ENCODE assay signal across 11 cellular contexts in genomic region chr6:41767112-41767946, GRCh38. TPM values are rescaled to one million over a fixed set of nuclear protein-coding genes. Genes with fewer than 3 reads are reported as not detected.
A peak's percentile ranks its signal among the peaks of the same experiment; 100 is the strongest.
DNase-seq lines count a peak whose midpoint lies in the region; ATAC-seq, FAIRE-seq and TF ChIP-seq lines count a peak whose summit lies in the region.
"Had no signal": no experiment of that assay in that cellular context is flagged by ENCODE, and none has a peak within 500 bp of the region (broad histone marks: within the 10 kb centered on the region; RNA-seq: fewer than 3 reads in every experiment).

No MANE protein-coding gene starts in this region.

- H3K27ac ChIP-seq in IMR-90 (ENCODE audit: insufficient read depth, low read length) (peak overlapping the region; percentile 46; the same call in 1 of the 2 replicates), body of pancreas (peak overlapping the region in 3 of 4 donors; percentile 23 to 31 (median 30)), HepG2 (ENCODE audit: extremely low read length, insufficient read depth, low read length) (peak overlapping the region; percentile 75)
- H3K27ac ChIP-seq: neural progenitor cell had no signal

- no peak overlapping the region for H3K18ac ChIP-seq in IMR-90 (ENCODE audit: low read depth, low read length)

- H2AFZ ChIP-seq in IMR-90 (replicated peaks; ENCODE audit: low read length, poor library complexity) (peak overlapping the region; percentile 85), HepG2 (ENCODE audit: low read length) (no peak overlapping the region)
- H2AFZ ChIP-seq: neural progenitor cell had no signal

- H3K27me3 ChIP-seq in IMR-90 (ENCODE audit: control insufficient read depth, insufficient read depth, low read length) (no peaks in the 10 kb centered on the region), body of pancreas (no peaks in the 10 kb centered on the region), HepG2 (ENCODE audit: control insufficient read depth in 1 of 2, insufficient read depth in 2 of 2, low read length in 2 of 2) (no peaks in the 10 kb centered on the region)
- H3K27me3 ChIP-seq: neural progenitor cell had no signal

- no TSS peak for BruUV-seq in IMR-90 (replicated peaks; lab: Mats Ljungman, UMichigan)
- no TSS peak for BruUV-seq in HepG2 (replicated peaks; lab: Mats Ljungman, UMichigan)

- H3K9ac ChIP-seq in IMR-90 (ENCODE audit: low read depth, low read length) (peak overlapping the region; percentile 1; the same call in 1 of the 2 replicates), HepG2 (ENCODE audit: insufficient read depth, low read depth, low read length) (no peak overlapping the region)
- H3K9ac ChIP-seq: neural progenitor cell had no signal

- no peaks in the 10 kb centered on the region for H3K79me2 ChIP-seq in HepG2 (ENCODE audit: insufficient read depth, low read length)

- dilution Hi-C loops in IMR-90 (cut with HindIII; ENCODE audit: low sequenced_read_pairs, unreplicated experiment): no loop called here

- peaks cover 19% of the 10 kb centered on the region for H3K36me3 ChIP-seq in IMR-90 (ENCODE audit: control insufficient read depth, insufficient read depth, low read length)
- H3K36me3 ChIP-seq in body of pancreas (replicated peaks in 1 of 2; ENCODE audit: insufficient read depth in 1 of 2, low read depth in 2 of 2): peaks cover 0 to 8% of the 10 kb centered on the region in 2 donors
- peaks cover 10 to 20% of the 10 kb centered on the region in 2 experiments; a peak in 4 of 5 replicates for H3K36me3 ChIP-seq in HepG2 (replicated peaks in 1 of 2; ENCODE audit: control insufficient read depth in 1 of 2, insufficient read depth in 2 of 2, low read length in 2 of 2)
- H3K36me3 ChIP-seq: neural progenitor cell had no signal

- no peaks in the 10 kb centered on the region for H3K9me3 ChIP-seq in IMR-90 (ENCODE audit: control insufficient read depth, insufficient read depth, low read length)
- no peaks in the 10 kb centered on the region for H3K9me3 ChIP-seq in body of pancreas
- no peaks in the 10 kb centered on the region for H3K9me3 ChIP-seq in HepG2 (ENCODE audit: low read length)

- in situ Hi-C loops in IMR-90 (cut with MboI; ENCODE audit: low sequenced_read_pairs) (no loop called here), HepG2 (cut with HindIII; ENCODE audit: extremely low pct_ligation_motif_present, low pct_unique_long_range_greater_than_20kb) (no loop called here)

- CTCF ChIA-PET in IMR-90 (lab: Yijun Ruan, JAX): no interaction called here
- CTCF ChIA-PET in HepG2 (lab: Yijun Ruan, JAX; ENCODE audit: low intra/inter-chr PET ratio, low total read pairs): no interaction called here

- no peak overlapping the region for H3K14ac ChIP-seq in IMR-90 (replicated peaks; ENCODE audit: low read depth, low read length)

- H3K4me1 ChIP-seq in IMR-90 (ENCODE audit: control insufficient read depth, insufficient read depth, low read length) (peaks cover 5% of the 10 kb centered on the region; the same call in 1 of the 2 replicates), body of pancreas (peaks cover 7% of the 10 kb centered on the region), HepG2 (ENCODE audit: insufficient read depth, low read length) (peaks cover 45% of the 10 kb centered on the region)
- H3K4me1 ChIP-seq: neural progenitor cell had no signal

- 0% methylated on average over 1 of the region's 15 CpGs; no CpG with 5 or more reads in 1 of the 2 experiments for WGBS in IMR-90 (ENCODE audit: extremely low coverage in 2 of 2, insufficient read length in 1 of 2), 2 experiments
- 7 to 51% methylated on average over 6 to 14 of the region's 15 CpGs for WGBS in body of pancreas, 2 donors
- WGBS in HepG2 (ENCODE audit: low lambda C conversion rate): 63% methylated on average over 15 of the region's 15 CpGs

- TF ChIP-seq EP300 in HepG2 (IDR thresholded peaks at IDR 0.05; ENCODE audit: low read depth in 2 of 2, low read length in 2 of 2) (no peak), HepG2 (CRISPR knock-in tag; IDR thresholded peaks at IDR 0.05; ENCODE audit: borderline replicate concordance) (no peak)

- POLR2A ChIA-PET in IMR-90 (lab: Charles Lee; ENCODE audit: unreplicated experiment): no interaction called here
- POLR2A ChIA-PET in HepG2 (lab: Yijun Ruan, JAX): interaction anchor here (0.6 to 4.6 kb wide), 6 partner anchors 10 to 283 kb away, joined by 3 to 112 read pairs (median 25); partner anchors contain the start of genes PGC, TAF8, TFEB and TOMM6

- peak overlapping the region; percentile 27 for H2BK120ac ChIP-seq in IMR-90 (ENCODE audit: low read depth, low read length)

- H4K20me1 ChIP-seq in IMR-90 (ENCODE audit: insufficient read depth, low read length) (no peaks in the 10 kb centered on the region), HepG2 (ENCODE audit: insufficient read depth, low read length) (no peaks in the 10 kb centered on the region)

- no peaks in the 10 kb centered on the region; the same call in 1 of the 2 replicates for H3K9me1 ChIP-seq in IMR-90 (ENCODE audit: insufficient read depth, low read length)

- no peak overlapping the region for H3K23ac ChIP-seq in IMR-90 (ENCODE audit: low read depth, low read length)

- no peak overlapping the region for H2BK15ac ChIP-seq in IMR-90 (ENCODE audit: low read depth, low read length)

- peak; percentile 96 for ATAC-seq in IMR-90 (ENCODE audit: low read depth)
- peak; percentile 91 for ATAC-seq in body of pancreas
- ATAC-seq in HepG2: peak; percentile 47
- no peak for ATAC-seq in GM19351 (IDR thresholded peaks at IDR 0.05; ENCODE audit: unreplicated experiment)
- no peak for ATAC-seq in HG02884 (IDR thresholded peaks at IDR 0.05; ENCODE audit: unreplicated experiment)
- ATAC-seq in GM21423 (IDR thresholded peaks at IDR 0.05; ENCODE audit: unreplicated experiment): no peak

- no peak overlapping the region; the same call in 1 of the 2 replicates for H3K4me2 ChIP-seq in IMR-90 (ENCODE audit: low read depth, low read length)
- no peak overlapping the region for H3K4me2 ChIP-seq in HepG2 (ENCODE audit: low read depth, low read length)
- H3K4me2 ChIP-seq: neural progenitor cell had no signal

- 0 out of 2 replicates have a peak overlapping the region, but pooled peaks have one; percentile 20 for H2AK5ac ChIP-seq in IMR-90 (ENCODE audit: low read depth, low read length)

- TF ChIP-seq RAD21 in IMR-90 (IDR thresholded peaks at IDR 0.05; ENCODE audit: low read length) (no peak), HepG2 (CRISPR knock-in tag; IDR thresholded peaks at IDR 0.05) (no peak)

- no peaks in the 10 kb centered on the region for H3K79me1 ChIP-seq in IMR-90 (ENCODE audit: low read depth in 1 of 2, low read length in 2 of 2)

- H2AK9ac ChIP-seq in IMR-90 (replicated peaks; ENCODE audit: low read depth, low read length, poor library complexity): peak overlapping the region; percentile 80

- H4K5ac ChIP-seq in IMR-90 (ENCODE audit: low read depth, low read length): no peak overlapping the region

- H3K4me3 ChIP-seq in AG09309 (ENCODE audit: control insufficient read depth, low read depth, low read length) (no peak overlapping the region), IMR-90 (ENCODE audit: insufficient read depth, low read depth, low read length) (no peak overlapping the region), body of pancreas (no peak overlapping the region), HepG2 (replicated peaks in 1 of 3; ENCODE audit: insufficient read depth in 1 of 3, low read depth in 2 of 3, low read length in 3 of 3) (no peak overlapping the region)
- H3K4me3 ChIP-seq: neural progenitor cell had no signal

- H2BK5ac ChIP-seq in IMR-90 (ENCODE audit: low read depth, low read length, poor library complexity, severe bottlenecking): no peak overlapping the region

- no peak overlapping the region for H3K56ac ChIP-seq in IMR-90 (ENCODE audit: extremely low read depth, insufficient read depth, low read length)

- H4K91ac ChIP-seq in IMR-90 (ENCODE audit: insufficient read depth, low read depth, low read length): peak overlapping the region; percentile 58

- intact Hi-C loops in IMR-90 (cut with micrococcal nuclease): loop anchor here (2.0 kb wide), 1 partner anchor 33 kb away; the partner anchor contains the start of gene TFEB
- intact Hi-C loops in body of pancreas (cut with DNase I): no loop called here
- intact Hi-C loops in HepG2 (cut with micrococcal nuclease; ENCODE audit: unreplicated experiment): no loop called here

- TF ChIP-seq POLR2A in IMR-90 (IDR thresholded peaks at IDR 0.05; ENCODE audit: low read depth, low read length) (no peak), body of pancreas (IDR thresholded peaks at IDR 0.05) (no peak), HepG2 (IDR thresholded peaks at IDR 0.05; ENCODE audit: insufficient read depth in 1 of 2, low read depth in 2 of 2, low read length in 2 of 2) (no peak)

- peak; percentile 75 for DNase-seq in AG09309 (ENCODE audit: low read depth)
- DNase-seq in IMR-90: peak; percentile 87
- peak; percentile 65 to 78 (median 70) for DNase-seq in body of pancreas
- DNase-seq in HepG2 (ENCODE audit: low spot score): peak; percentile 82
- DNase-seq in medulla oblongata (ENCODE audit: extremely low spot score): no peak

- FAIRE-seq in HepG2 (lab: Jason Lieb, UNC): peak; percentile 15

- peak overlapping the region; percentile 46 for H3K4ac ChIP-seq in IMR-90 (ENCODE audit: low read depth, low read length)

- TF ChIP-seq CTCF in AG09309 (IDR thresholded peaks at IDR 0.05; ENCODE audit: control insufficient read depth, insufficient read depth, low read depth, low read length, missing control alignments): no peak
- no peak for TF ChIP-seq CTCF in IMR-90 (conservative IDR thresholded peaks at IDR 0.05; ENCODE audit: low read depth, low read length)
- no peak for TF ChIP-seq CTCF in body of pancreas (IDR thresholded peaks at IDR 0.05)
- no peak for TF ChIP-seq CTCF in HepG2 (CRISPR knock-in tag; IDR thresholded peaks at IDR 0.05)

- H4K8ac ChIP-seq in IMR-90 (ENCODE audit: low read depth in 2 of 2, low read length in 2 of 2): peak overlapping the region in 1 of 2 experiments; percentile 85; a peak in 3 of 4 replicates

- H2BK20ac ChIP-seq in IMR-90 (ENCODE audit: low read depth, low read length): no peak overlapping the region

RNA-seq across cellular contexts. Expression of gene FRS3, which starts 12.4 kb away (rescaled TPM):
- 0.28 and 0.54 TPM in 2 replicates for total RNA-seq in IMR-90 (2012; rRNA removed)
- polyA plus RNA-seq in IMR-90 (2012; rRNA removed): 3.8 and 4.3 TPM in 2 replicates
- polyA plus RNA-seq in IMR-90 (2012; cell fraction: cytosol; rRNA removed): 2.6 and 3.8 TPM in 2 replicates
- polyA plus RNA-seq in IMR-90 (2012; cell fraction: nucleus; rRNA removed; ENCODE audit: low replicate concordance): 11.0 and 15.2 TPM in 2 replicates
- total RNA-seq in body of pancreas: 1 to 10 TPM; 2.6 to 5.3 TPM
- 1.5 and 3.0 TPM in 2 replicates for total RNA-seq in HepG2 (2016; rRNA removed; fragmentation: Illumina TruSeq; extraction: Trizol)
- 3.2 and 3.7 TPM in 2 replicates for total RNA-seq in HepG2 (2016; cell fraction: cytosol; rRNA removed; fragmentation: Illumina TruSeq; extraction: Trizol; ENCODE audit: low read depth)
- total RNA-seq in HepG2 (2016; cell fraction: insoluble cytoplasmic fraction; rRNA removed; fragmentation: Illumina TruSeq; extraction: Trizol): 1.2 and 2.7 TPM in 2 replicates
- total RNA-seq in HepG2 (2016; cell fraction: membrane; rRNA removed; fragmentation: Illumina TruSeq; extraction: Trizol): 6.5 and 6.6 TPM in 2 replicates
- total RNA-seq in HepG2 (2016; cell fraction: nucleus; rRNA removed; fragmentation: Illumina TruSeq; extraction: Trizol): 3.2 and 4.8 TPM in 2 replicates
- 7.1 and 7.4 TPM in 2 replicates for polyA plus RNA-seq in HepG2 (2011; rRNA removed)
- 6.7 TPM in 2 replicates for polyA plus RNA-seq in HepG2 (2011; cell fraction: cytosol; rRNA removed)
- polyA plus RNA-seq in HepG2 (2011; cell fraction: nucleus; rRNA removed): 11.2 and 14.1 TPM in 2 replicates
- 2.5 and 2.9 TPM in 2 replicates for polyA plus RNA-seq in HepG2 (2012)
- polyA plus RNA-seq in HepG2 (2016; cell fraction: cytosol; fragmentation: Illumina TruSeq; extraction: Trizol; ENCODE audit: low read depth): 5.9 and 6.1 TPM in 2 replicates
- 3.0 and 3.6 TPM in 2 replicates for polyA plus RNA-seq in HepG2 (2016; cell fraction: insoluble cytoplasmic fraction; fragmentation: Illumina TruSeq; extraction: Trizol; ENCODE audit: low read depth)
- polyA plus RNA-seq in HepG2 (2016; cell fraction: membrane; fragmentation: Illumina TruSeq; extraction: Trizol; ENCODE audit: low read depth): 10.2 and 10.3 TPM in 2 replicates
- 11.8 and 13.3 TPM in 2 replicates for polyA plus RNA-seq in HepG2 (2016; cell fraction: nucleus; fragmentation: Illumina TruSeq; extraction: Trizol; ENCODE audit: insufficient read depth, low read depth)
- polyA minus RNA-seq in HepG2 (2011; rRNA and poly(A)+ RNA removed; ENCODE audit: low replicate concordance): 2.6 and 8.3 TPM in 2 replicates
- polyA minus RNA-seq in HepG2 (2011; cell fraction: cytosol; rRNA and poly(A)+ RNA removed): 0.89 and 2.1 TPM in 2 replicates
- 3.4 and 3.5 TPM in 2 replicates for polyA minus RNA-seq in HepG2 (2011; cell fraction: nucleus; rRNA and poly(A)+ RNA removed)

RNA-seq across cellular contexts. Expression of gene PRICKLE4, which starts 13.3 kb away (rescaled TPM):
- total RNA-seq in IMR-90 (2012; rRNA removed) (not detected in 2 replicates), body of pancreas (10 to 100 TPM in 1 of 2 donors, 1 to 10 TPM in 1; 4.4 to 16.8 TPM), HepG2 (2016; rRNA removed; fragmentation: Illumina TruSeq; extraction: Trizol) (1.2 TPM in 1 of 2 replicates, not detected in the other)
- polyA plus RNA-seq in IMR-90 (2012; rRNA removed) (0.72 and 0.99 TPM in 2 replicates), HepG2 (2011; rRNA removed) (0.74 and 0.92 TPM in 2 replicates)
- 0.24 and 0.64 TPM in 2 replicates for polyA plus RNA-seq in IMR-90 (2012; cell fraction: cytosol; rRNA removed)
- polyA plus RNA-seq in IMR-90 (2012; cell fraction: nucleus; rRNA removed; ENCODE audit: low replicate concordance): 8.3 and 34.1 TPM in 2 replicates
- total RNA-seq in HepG2 (2016; cell fraction: cytosol; rRNA removed; fragmentation: Illumina TruSeq; extraction: Trizol; ENCODE audit: low read depth): 0.91 TPM in 1 of 2 replicates, not detected in the other
- 0.50 TPM in 1 of 2 replicates, not detected in the other for total RNA-seq in HepG2 (2016; cell fraction: insoluble cytoplasmic fraction; rRNA removed; fragmentation: Illumina TruSeq; extraction: Trizol)
- total RNA-seq in HepG2 (2016; cell fraction: membrane; rRNA removed; fragmentation: Illumina TruSeq; extraction: Trizol): not detected in 2 replicates
- total RNA-seq in HepG2 (2016; cell fraction: nucleus; rRNA removed; fragmentation: Illumina TruSeq; extraction: Trizol): 0.88 and 1.6 TPM in 2 replicates
- 0.15 and 0.34 TPM in 2 replicates for polyA plus RNA-seq in HepG2 (2011; cell fraction: cytosol; rRNA removed)
- polyA plus RNA-seq in HepG2 (2011; cell fraction: nucleus; rRNA removed): 26.8 and 42.0 TPM in 2 replicates
- 3.7 and 5.4 TPM in 2 replicates for polyA plus RNA-seq in HepG2 (2012)
- polyA plus RNA-seq in HepG2 (2016; cell fraction: cytosol; fragmentation: Illumina TruSeq; extraction: Trizol; ENCODE audit: low read depth): not detected in 2 replicates
- not detected in 2 replicates for polyA plus RNA-seq in HepG2 (2016; cell fraction: insoluble cytoplasmic fraction; fragmentation: Illumina TruSeq; extraction: Trizol; ENCODE audit: low read depth)
- polyA plus RNA-seq in HepG2 (2016; cell fraction: membrane; fragmentation: Illumina TruSeq; extraction: Trizol; ENCODE audit: low read depth): not detected in 2 replicates
- 10.5 and 24.2 TPM in 2 replicates for polyA plus RNA-seq in HepG2 (2016; cell fraction: nucleus; fragmentation: Illumina TruSeq; extraction: Trizol; ENCODE audit: insufficient read depth, low read depth)
- polyA minus RNA-seq in HepG2 (2011; rRNA and poly(A)+ RNA removed; ENCODE audit: low replicate concordance): 0.30 TPM in 1 of 2 replicates, not detected in the other
- not detected in 2 replicates for polyA minus RNA-seq in HepG2 (2011; cell fraction: cytosol; rRNA and poly(A)+ RNA removed)
- 3.6 and 5.6 TPM in 2 replicates for polyA minus RNA-seq in HepG2 (2011; cell fraction: nucleus; rRNA and poly(A)+ RNA removed)

RNA-seq across cellular contexts. Expression of gene PGC, which starts 20.1 kb away (rescaled TPM):
- total RNA-seq in IMR-90 (2012; rRNA removed) (not detected in 2 replicates), body of pancreas (10 to 100 TPM; 48.8 to 91.1 TPM), HepG2 (2016; rRNA removed; fragmentation: Illumina TruSeq; extraction: Trizol) (225 and 502 TPM in 2 replicates)
- polyA plus RNA-seq in IMR-90 (2012; rRNA removed) (not detected in 2 replicates), HepG2 (2011; rRNA removed) (397 and 426 TPM in 2 replicates)
- polyA plus RNA-seq in IMR-90 (2012; cell fraction: cytosol; rRNA removed): not detected in 2 replicates
- polyA plus RNA-seq in IMR-90 (2012; cell fraction: nucleus; rRNA removed; ENCODE audit: low replicate concordance): not detected in 2 replicates
- 33.5 and 35.5 TPM in 2 replicates for total RNA-seq in HepG2 (2016; cell fraction: cytosol; rRNA removed; fragmentation: Illumina TruSeq; extraction: Trizol; ENCODE audit: low read depth)
- total RNA-seq in HepG2 (2016; cell fraction: insoluble cytoplasmic fraction; rRNA removed; fragmentation: Illumina TruSeq; extraction: Trizol): 215 and 502 TPM in 2 replicates
- total RNA-seq in HepG2 (2016; cell fraction: membrane; rRNA removed; fragmentation: Illumina TruSeq; extraction: Trizol): 52.5 and 53.3 TPM in 2 replicates
- total RNA-seq in HepG2 (2016; cell fraction: nucleus; rRNA removed; fragmentation: Illumina TruSeq; extraction: Trizol): 408 and 459 TPM in 2 replicates
- polyA plus RNA-seq in HepG2 (2011; cell fraction: cytosol; rRNA removed): 243 and 350 TPM in 2 replicates
- 216 and 252 TPM in 2 replicates for polyA plus RNA-seq in HepG2 (2011; cell fraction: nucleus; rRNA removed)
- polyA plus RNA-seq in HepG2 (2012): 62.0 and 149 TPM in 2 replicates
- polyA plus RNA-seq in HepG2 (2016; cell fraction: cytosol; fragmentation: Illumina TruSeq; extraction: Trizol; ENCODE audit: low read depth): 47.7 and 50.1 TPM in 2 replicates
- polyA plus RNA-seq in HepG2 (2016; cell fraction: insoluble cytoplasmic fraction; fragmentation: Illumina TruSeq; extraction: Trizol; ENCODE audit: low read depth): 245 and 256 TPM in 2 replicates
- 48.1 and 51.7 TPM in 2 replicates for polyA plus RNA-seq in HepG2 (2016; cell fraction: membrane; fragmentation: Illumina TruSeq; extraction: Trizol; ENCODE audit: low read depth)
- 704 and 739 TPM in 2 replicates for polyA plus RNA-seq in HepG2 (2016; cell fraction: nucleus; fragmentation: Illumina TruSeq; extraction: Trizol; ENCODE audit: insufficient read depth, low read depth)
- polyA minus RNA-seq in HepG2 (2011; rRNA and poly(A)+ RNA removed; ENCODE audit: low replicate concordance): 0.21 and 469 TPM in 2 replicates
- 339 and 439 TPM in 2 replicates for polyA minus RNA-seq in HepG2 (2011; cell fraction: cytosol; rRNA and poly(A)+ RNA removed)
- polyA minus RNA-seq in HepG2 (2011; cell fraction: nucleus; rRNA and poly(A)+ RNA removed): 61.8 and 63.7 TPM in 2 replicates
- total RNA-seq: activated naive CD4-positive, alpha-beta T cell treated with anti-CD3 and anti-CD28 coated beads, Interleukin-2, amount 50 U/mL, for 72 hours; LHCN-M2 had no signal

RNA-seq across cellular contexts. Expression of gene TOMM6, which starts 20.2 kb away (rescaled TPM):
- 120 and 128 TPM in 2 replicates for total RNA-seq in IMR-90 (2012; rRNA removed)
- polyA plus RNA-seq in IMR-90 (2012; rRNA removed): 204 and 227 TPM in 2 replicates
- polyA plus RNA-seq in IMR-90 (2012; cell fraction: cytosol; rRNA removed): 153 and 242 TPM in 2 replicates
- 16.5 and 124 TPM in 2 replicates for polyA plus RNA-seq in IMR-90 (2012; cell fraction: nucleus; rRNA removed; ENCODE audit: low replicate concordance)
- 100 to 1,000 TPM in 1 of 2 donors, 10 to 100 TPM in 1; 83.5 to 127 TPM for total RNA-seq in body of pancreas
- 321 and 480 TPM in 2 replicates for total RNA-seq in HepG2 (2016; rRNA removed; fragmentation: Illumina TruSeq; extraction: Trizol)
- total RNA-seq in HepG2 (2016; cell fraction: cytosol; rRNA removed; fragmentation: Illumina TruSeq; extraction: Trizol; ENCODE audit: low read depth): 182 and 204 TPM in 2 replicates
- 330 and 503 TPM in 2 replicates for total RNA-seq in HepG2 (2016; cell fraction: insoluble cytoplasmic fraction; rRNA removed; fragmentation: Illumina TruSeq; extraction: Trizol)
- total RNA-seq in HepG2 (2016; cell fraction: membrane; rRNA removed; fragmentation: Illumina TruSeq; extraction: Trizol): 320 and 325 TPM in 2 replicates
- 122 and 129 TPM in 2 replicates for total RNA-seq in HepG2 (2016; cell fraction: nucleus; rRNA removed; fragmentation: Illumina TruSeq; extraction: Trizol)
- polyA plus RNA-seq in HepG2 (2011; rRNA removed): 253 and 320 TPM in 2 replicates
- 433 and 522 TPM in 2 replicates for polyA plus RNA-seq in HepG2 (2011; cell fraction: cytosol; rRNA removed)
- 91.8 and 123 TPM in 2 replicates for polyA plus RNA-seq in HepG2 (2011; cell fraction: nucleus; rRNA removed)
- polyA plus RNA-seq in HepG2 (2012): 249 and 333 TPM in 2 replicates
- polyA plus RNA-seq in HepG2 (2016; cell fraction: cytosol; fragmentation: Illumina TruSeq; extraction: Trizol; ENCODE audit: low read depth): 294 and 323 TPM in 2 replicates
- polyA plus RNA-seq in HepG2 (2016; cell fraction: insoluble cytoplasmic fraction; fragmentation: Illumina TruSeq; extraction: Trizol; ENCODE audit: low read depth): 735 and 804 TPM in 2 replicates
- 428 and 438 TPM in 2 replicates for polyA plus RNA-seq in HepG2 (2016; cell fraction: membrane; fragmentation: Illumina TruSeq; extraction: Trizol; ENCODE audit: low read depth)
- 298 and 310 TPM in 2 replicates for polyA plus RNA-seq in HepG2 (2016; cell fraction: nucleus; fragmentation: Illumina TruSeq; extraction: Trizol; ENCODE audit: insufficient read depth, low read depth)
- 74.4 and 157 TPM in 2 replicates for polyA minus RNA-seq in HepG2 (2011; rRNA and poly(A)+ RNA removed; ENCODE audit: low replicate concordance)
- polyA minus RNA-seq in HepG2 (2011; cell fraction: cytosol; rRNA and poly(A)+ RNA removed): 41.7 and 56.4 TPM in 2 replicates
- polyA minus RNA-seq in HepG2 (2011; cell fraction: nucleus; rRNA and poly(A)+ RNA removed): 32.9 and 43.8 TPM in 2 replicates

RNA-seq across cellular contexts. Expression of gene TFEB, which starts 31.9 kb away (rescaled TPM):
- 4.4 and 4.5 TPM in 2 replicates for total RNA-seq in IMR-90 (2012; rRNA removed)
- polyA plus RNA-seq in IMR-90 (2012; rRNA removed): 4.7 and 4.9 TPM in 2 replicates
- 3.7 and 4.9 TPM in 2 replicates for polyA plus RNA-seq in IMR-90 (2012; cell fraction: cytosol; rRNA removed)
- polyA plus RNA-seq in IMR-90 (2012; cell fraction: nucleus; rRNA removed; ENCODE audit: low replicate concordance): 8.0 and 14.7 TPM in 2 replicates
- total RNA-seq in body of pancreas: 10 to 100 TPM in 1 of 2 donors, 1 to 10 TPM in 1; 4.9 to 10.1 TPM
- total RNA-seq in HepG2 (2016; rRNA removed; fragmentation: Illumina TruSeq; extraction: Trizol): 12.8 and 13.3 TPM in 2 replicates
- total RNA-seq in HepG2 (2016; cell fraction: cytosol; rRNA removed; fragmentation: Illumina TruSeq; extraction: Trizol; ENCODE audit: low read depth): 7.3 and 10.0 TPM in 2 replicates
- 10.9 and 15.1 TPM in 2 replicates for total RNA-seq in HepG2 (2016; cell fraction: insoluble cytoplasmic fraction; rRNA removed; fragmentation: Illumina TruSeq; extraction: Trizol)
- total RNA-seq in HepG2 (2016; cell fraction: membrane; rRNA removed; fragmentation: Illumina TruSeq; extraction: Trizol): 15.3 and 15.8 TPM in 2 replicates
- total RNA-seq in HepG2 (2016; cell fraction: nucleus; rRNA removed; fragmentation: Illumina TruSeq; extraction: Trizol): 9.0 and 11.5 TPM in 2 replicates
- polyA plus RNA-seq in HepG2 (2011; rRNA removed): 18.7 and 21.6 TPM in 2 replicates
- polyA plus RNA-seq in HepG2 (2011; cell fraction: cytosol; rRNA removed): 7.6 and 16.3 TPM in 2 replicates
- 14.8 and 19.8 TPM in 2 replicates for polyA plus RNA-seq in HepG2 (2011; cell fraction: nucleus; rRNA removed)
- polyA plus RNA-seq in HepG2 (2012): 4.8 and 7.7 TPM in 2 replicates
- 8.4 and 9.0 TPM in 2 replicates for polyA plus RNA-seq in HepG2 (2016; cell fraction: cytosol; fragmentation: Illumina TruSeq; extraction: Trizol; ENCODE audit: low read depth)
- 13.2 and 14.2 TPM in 2 replicates for polyA plus RNA-seq in HepG2 (2016; cell fraction: insoluble cytoplasmic fraction; fragmentation: Illumina TruSeq; extraction: Trizol; ENCODE audit: low read depth)
- 12.3 and 14.8 TPM in 2 replicates for polyA plus RNA-seq in HepG2 (2016; cell fraction: membrane; fragmentation: Illumina TruSeq; extraction: Trizol; ENCODE audit: low read depth)
- 26.4 and 27.9 TPM in 2 replicates for polyA plus RNA-seq in HepG2 (2016; cell fraction: nucleus; fragmentation: Illumina TruSeq; extraction: Trizol; ENCODE audit: insufficient read depth, low read depth)
- polyA minus RNA-seq in HepG2 (2011; rRNA and poly(A)+ RNA removed; ENCODE audit: low replicate concordance): 22.8 and 39.7 TPM in 2 replicates
- polyA minus RNA-seq in HepG2 (2011; cell fraction: cytosol; rRNA and poly(A)+ RNA removed): 9.2 and 12.8 TPM in 2 replicates
- polyA minus RNA-seq in HepG2 (2011; cell fraction: nucleus; rRNA and poly(A)+ RNA removed): 9.1 and 10.8 TPM in 2 replicates

Comparison
In these comparisons a context has a peak if more than half of its experiments do, and no peak if none do; other contexts are left out.
1. ATAC-seq: peak in IMR-90 (single experiment), body of pancreas (single experiment) and HepG2 (single experiment); none in GM19351 (single experiment), HG02884 (single experiment) and GM21423 (single experiment).
2. RNA of gene PGC, which starts 20.1 kb away (total RNA-seq): 33.5 to 502 TPM in HepG2 and 48.8 to 91.1 TPM in body of pancreas; not detected in IMR-90; every median in the first group is over 10 times any median in the second.
3. Peak in every context shown above with its lines, with median percentiles within 50 percentile points of each other: H3K27ac ChIP-seq.